Comparison of ENCODE assay signal across 17 cellular contexts in the genomic region with DNA sequence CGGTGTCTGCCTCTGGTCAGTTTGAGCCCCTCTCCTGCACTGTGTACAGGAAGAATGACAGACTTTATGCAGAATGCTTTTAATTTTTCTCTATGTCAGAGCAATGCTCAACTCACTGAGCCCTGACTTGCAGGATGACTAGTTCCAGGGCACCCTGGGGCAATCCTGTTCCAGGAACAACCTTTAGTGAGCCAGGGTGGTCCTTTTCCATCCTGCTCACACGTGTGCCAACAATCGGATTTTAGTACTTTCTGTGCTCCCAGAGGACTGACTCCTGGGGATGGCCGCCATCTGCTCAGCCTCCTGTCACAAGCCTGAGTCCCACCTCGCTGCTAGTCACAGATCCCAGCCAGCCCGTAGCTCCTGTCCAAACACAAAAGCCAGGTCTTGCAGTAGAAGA. TPM values are rescaled to one million over a fixed set of nuclear protein-coding genes. Genes with fewer than 3 reads are reported as not detected.
A peak's percentile ranks its signal among the peaks of the same experiment; 100 is the strongest.
DNase-seq lines count a peak whose midpoint lies in the region; ATAC-seq and TF ChIP-seq lines count a peak whose summit lies in the region.
"Had no signal": no experiment of that assay in that cellular context is flagged by ENCODE, and none has a peak within 500 bp of the region (broad histone marks: within the 10 kb centered on the region; RNA-seq: fewer than 3 reads in every experiment).

No MANE protein-coding gene starts in this region.

- no peak overlapping the region for H3K4me3 Mint-ChIP-seq in type B pancreatic cell

- no peaks in the 10 kb centered on the region for H4K20me1 ChIP-seq in BLaER1 treated with 17β-estradiol and CSF1 and Interleukin-3, amounts not matched to agents 10 nM and 100 nM

- H3K36me3 ChIP-seq in BLaER1 treated with 17β-estradiol and CSF1 and Interleukin-3, amounts not matched to agents 10 nM and 100 nM, result no peaks in the 10 kb centered on the region; a peak in 1 of 22 replicates
- no peaks in the 10 kb centered on the region for H3K36me3 ChIP-seq in WERI-Rb-1

- no peaks in the 10 kb centered on the region for H3K9me3 Mint-ChIP-seq in type B pancreatic cell

- peaks cover 22% of the 10 kb centered on the region for H3K4me1 Mint-ChIP-seq in type B pancreatic cell (ENCODE audit: unreplicated experiment)

- H3K4me2 ChIP-seq in BLaER1 treated with 17β-estradiol and CSF1 and Interleukin-3, amounts not matched to agents 10 nM and 100 nM, result peak overlapping the region in 7 of 11 experiments; percentile 6 to 85 (median 33); a peak in 11 of 22 replicates
- H3K4me2 ChIP-seq: A549 had no signal

- peak overlapping the region in 4 of 11 experiments; percentile 1 to 86 (median 54); a peak in 4 of 22 replicates for H3K27ac ChIP-seq in BLaER1 treated with 17β-estradiol and CSF1 and Interleukin-3, amounts not matched to agents 10 nM and 100 nM
- peak overlapping the region; percentile 28 for H3K27ac ChIP-seq in WERI-Rb-1
- H3K27ac ChIP-seq: A549, SK-N-MC had no signal

- no peak overlapping the region for H3K9ac ChIP-seq in BLaER1 treated with 17β-estradiol and CSF1 and Interleukin-3, amounts not matched to agents 10 nM and 100 nM

- H3K36me3 Mint-ChIP-seq in type B pancreatic cell, result no peaks in the 10 kb centered on the region
- H3K36me3 Mint-ChIP-seq: CD14-positive monocyte had no signal

- peaks cover 0 to 22% (median 14%) of the 10 kb centered on the region in 11 experiments; a peak in 19 of 22 replicates for H3K9me3 ChIP-seq in BLaER1 treated with 17β-estradiol and CSF1 and Interleukin-3, amounts not matched to agents 10 nM and 100 nM (replicated peaks in 1 of 11)
- H3K9me3 ChIP-seq in WERI-Rb-1 (ENCODE audit: severe bottlenecking), result no peaks in the 10 kb centered on the region

- H3K4me1 ChIP-seq in BLaER1 treated with 17β-estradiol and CSF1 and Interleukin-3, amounts not matched to agents 10 nM and 100 nM, result peaks cover 33 to 60% (median 49%) of the 10 kb centered on the region in 10 experiments
- H3K4me1 ChIP-seq: A549 had no signal

- no peaks in the 10 kb centered on the region for H3K27me3 ChIP-seq in BLaER1 treated with 17β-estradiol and CSF1 and Interleukin-3, amounts not matched to agents 10 nM and 100 nM
- no peaks in the 10 kb centered on the region for H3K27me3 ChIP-seq in WERI-Rb-1 (ENCODE audit: insufficient read depth, low read depth, severe bottlenecking)

- H3K27me3 Mint-ChIP-seq in type B pancreatic cell, result peaks cover 7% of the 10 kb centered on the region

- TF ChIP-seq CTCF in WERI-Rb-1 (IDR thresholded peaks at IDR 0.05; ENCODE audit: low read depth, low read length) (no peak), type B pancreatic cell (conservative IDR thresholded peaks at IDR 0.05) (no peak)

- DNase-seq in NCI-H524 (lab: John Stamatoyannopoulos, UW) (peak; percentile 74 to 93), WERI-Rb-1 (peak; percentile 62), left kidney (ENCODE audit: low read depth, low spot score) (peak; percentile 42), type B pancreatic cell (ENCODE audit: extremely low spot score, unreplicated experiment) (no peak)
- DNase-seq: DMS53, HCEC 1CT, NCI-H1417, NCI-H1930, NCI-H446 treated with DMSO at 0.1 percent for 48 hours, NCI-H774 had no signal

- no peak overlapping the region for H3K27ac Mint-ChIP-seq in type B pancreatic cell
- H3K27ac Mint-ChIP-seq: CD14-positive monocyte had no signal

- H3K4me3 ChIP-seq in BLaER1 treated with 17β-estradiol and CSF1 and Interleukin-3, amounts not matched to agents 10 nM and 100 nM, result no peak overlapping the region
- H3K4me3 ChIP-seq in WERI-Rb-1 (ENCODE audit: low read depth, low read length), result no peak overlapping the region
- H3K4me3 ChIP-seq: A549, SK-N-MC had no signal

- ATAC-seq in GM19397 (IDR thresholded peaks at IDR 0.05; ENCODE audit: unreplicated experiment) (no peak), HG03039 (IDR thresholded peaks at IDR 0.05; ENCODE audit: unreplicated experiment) (no peak)
- ATAC-seq: Right ventricle myocardium inferior had no signal

RNA-seq across cellular contexts. Expression of gene ALDH1A3, which starts 48.2 kb away (rescaled TPM):
- 13.0 and 14.4 TPM in 2 replicates for total RNA-seq in type B pancreatic cell (ENCODE audit: low replicate concordance)
